In the genomic region with DNA sequence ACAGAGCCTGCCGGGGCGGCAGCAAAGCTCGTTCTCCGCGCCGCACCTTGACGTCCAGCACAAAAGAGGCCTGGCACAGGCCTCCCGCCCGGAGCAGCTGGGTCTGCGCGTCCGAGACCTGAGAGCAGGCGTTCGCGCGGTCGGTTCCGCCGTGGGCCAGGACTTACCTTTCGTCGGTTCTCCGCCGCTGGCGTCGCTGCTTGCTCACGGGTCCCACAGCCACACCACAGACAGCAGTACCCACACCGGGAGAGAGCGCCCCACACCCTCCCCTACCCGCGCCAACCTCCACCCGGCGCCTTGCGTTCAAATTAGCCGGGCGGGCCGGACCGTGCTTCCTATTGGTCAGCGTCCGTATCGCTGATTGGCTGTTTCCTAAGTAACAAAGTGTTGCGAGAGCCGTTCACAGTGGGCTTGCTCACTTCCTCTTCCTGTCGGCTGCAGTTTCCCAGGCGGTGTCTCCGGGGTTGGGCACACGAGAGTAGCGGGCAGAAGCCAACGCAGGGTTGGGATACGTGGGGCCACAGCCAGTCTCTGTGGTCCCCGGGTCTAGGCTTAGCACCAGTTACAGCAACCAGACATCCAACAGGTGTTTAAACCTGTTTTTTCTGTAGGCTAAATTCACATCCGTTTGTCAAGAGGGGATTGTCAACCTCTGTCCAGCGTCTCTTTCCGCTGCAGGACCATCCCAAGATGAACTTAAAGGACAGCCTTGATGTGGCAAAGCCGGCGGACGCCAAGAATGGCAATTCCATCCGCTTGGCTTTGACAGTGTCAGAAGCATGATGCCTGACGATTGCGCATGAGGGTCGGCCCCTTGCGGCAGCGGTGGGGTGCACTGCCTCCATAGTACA, we compare ENCODE assay signal across 8 cellular contexts. TPM values are rescaled to one million over a fixed set of nuclear protein-coding genes. Genes with fewer than 3 reads are reported as not detected.
DNase-seq lines count a peak whose midpoint lies in the region; ATAC-seq, FAIRE-seq and TF ChIP-seq lines count a peak whose summit lies in the region.

A gene (minus strand): TSS at position 313 of the 854 bp plus-strand sequence. CDS start 11,429 bp downstream, outside the sequence.

- DNase-seq in GM12865 (ENCODE audit: low read depth), result peak; percentile 98
- DNase-seq in NCI-H1417 (lab: John Stamatoyannopoulos, UW), result peak; percentile 94 to 98 (median 95)
- DNase-seq in activated naive CD8-positive, alpha-beta T cell treated with anti-CD3 and anti-CD28 coated beads for 36 hours, result peak; percentile 91
- peak; percentile 95 for DNase-seq in Right ventricle myocardium inferior (ENCODE audit: missing footprints)
- peak; percentile 83 to 93 (median 86) for DNase-seq in pancreas
- DNase-seq in tibial nerve (ENCODE audit: low spot score in 2 of 2), result peak; percentile 68 to 82

- H3K27me3 ChIP-seq in SU-DHL-6 (ENCODE audit: low read length) (no peaks in the 10 kb centered on the region), pancreas (no peaks in the 10 kb centered on the region), tibial nerve (peaks cover 0 to 22% of the 10 kb centered on the region in 2 donors)

- 0 out of 2 replicates have a peak, but pooled peaks cover 5% of the 10 kb centered on the region for H3F3A ChIP-seq in SU-DHL-6 (ENCODE audit: insufficient read depth)

- WGBS in pancreas, 2 donors, result 1 to 2% methylated on average over 62 of the region's 62 CpGs
- 1 to 4% methylated on average over 26 to 59 of the region's 62 CpGs for WGBS in tibial nerve, 2 donors

- no peaks in the 10 kb centered on the region for H3K9me3 Mint-ChIP-seq in activated naive CD8-positive, alpha-beta T cell treated with anti-CD3 and anti-CD28 coated beads for 36 hours

- H3K79me2 ChIP-seq in SU-DHL-6 (ENCODE audit: insufficient read depth, low read length), result peaks cover 48% of the 10 kb centered on the region

- H3K4me3 Mint-ChIP-seq in activated naive CD8-positive, alpha-beta T cell treated with anti-CD3 and anti-CD28 coated beads for 36 hours, result peak within 1 kb of the TSS; percentile 95

- H3K27ac ChIP-seq in SU-DHL-6 (ENCODE audit: low read depth, low read length) (peak within 1 kb of the TSS; percentile 86), pancreas (peak within 1 kb of the TSS in 3 of 4 donors; percentile 33 to 62 (median 61)), tibial nerve (peak within 1 kb of the TSS; percentile 5 to 71 (median 56))

- peak within 1 kb of the TSS; percentile 100 for H3K9ac ChIP-seq in SU-DHL-6 (ENCODE audit: low read length)

- H3K4me3 ChIP-seq in GM12865 (ENCODE audit: low read depth, low read length) (peak within 1 kb of the TSS; percentile 75), SU-DHL-6 (ENCODE audit: insufficient read depth, low read length, poor library complexity, severe bottlenecking) (peak within 1 kb of the TSS; percentile 96), pancreas (peak within 1 kb of the TSS; percentile 31 to 65 (median 56)), tibial nerve (peak within 1 kb of the TSS; percentile 43 to 63 (median 54))

- peak in 1 of 2 donors; percentile 92 for TF ChIP-seq EP300 in tibial nerve (IDR thresholded peaks at IDR 0.05)

- peak within 1 kb of the TSS; percentile 75 for H2AFZ ChIP-seq in SU-DHL-6 (ENCODE audit: low read depth, low read length, severe bottlenecking)

- intact Hi-C loops in Right ventricle myocardium inferior (cut with DNase I) (loop anchor here (2.0 kb wide), 1 partner anchor 21 kb away; a partner anchor contains a TSS), pancreas (cut with DNase I) (no loop called here)

- H4K20me1 ChIP-seq in SU-DHL-6 (ENCODE audit: low read depth, low read length), result no peaks in the 10 kb centered on the region

- ATAC-seq in HG02642 (IDR thresholded peaks at IDR 0.05; ENCODE audit: poor library complexity, unreplicated experiment), result peak; percentile 91
- ATAC-seq in Right ventricle myocardium inferior, result peak; percentile 98
- peak; percentile 100 for ATAC-seq in pancreas

- H3K9me3 ChIP-seq in SU-DHL-6 (ENCODE audit: insufficient read depth, low read length) (no peaks in the 10 kb centered on the region), pancreas (no peaks in the 10 kb centered on the region), tibial nerve (no peaks in the 10 kb centered on the region)

- H3K9me2 ChIP-seq in SU-DHL-6 (replicated peaks; ENCODE audit: insufficient read depth, low read length), result no peaks in the 10 kb centered on the region

- peak within 1 kb of the TSS; percentile 79 for H3K27ac Mint-ChIP-seq in activated naive CD8-positive, alpha-beta T cell treated with anti-CD3 and anti-CD28 coated beads for 36 hours

- peak in 1 of 2 donors; percentile 79 for TF ChIP-seq POLR2A in tibial nerve (IDR thresholded peaks at IDR 0.05)

- peak; percentile 7 for TF ChIP-seq CTCF in GM12865 (IDR thresholded peaks at IDR 0.05; ENCODE audit: insufficient read depth, low read depth, low read length, missing control alignments)
- no peak for TF ChIP-seq CTCF in SU-DHL-6 (IDR thresholded peaks at IDR 0.05; ENCODE audit: insufficient read depth, low read length, poor library complexity, severe bottlenecking)
- TF ChIP-seq CTCF in pancreas (IDR thresholded peaks at IDR 0.05), result no peak
- TF ChIP-seq CTCF in tibial nerve (IDR thresholded peaks at IDR 0.05), result peak in 1 of 5 experiments; percentile 9

- H3K4me1 ChIP-seq in pancreas (peaks cover 0 to 4% (median 4%) of the 10 kb centered on the region in 3 donors), tibial nerve (peaks cover 0 to 12% (median 8%) of the 10 kb centered on the region in 4 donors)

- H3K27me3 Mint-ChIP-seq in activated naive CD8-positive, alpha-beta T cell treated with anti-CD3 and anti-CD28 coated beads for 36 hours, result peaks cover 9% of the 10 kb centered on the region

- peak within 1 kb of the TSS; percentile 95 for H3K4me2 ChIP-seq in SU-DHL-6 (ENCODE audit: low read depth, low read length, poor library complexity, severe bottlenecking)

- H3K36me3 ChIP-seq in SU-DHL-6 (ENCODE audit: low read length) (peaks cover 10% of the 10 kb centered on the region), pancreas (no peaks in the 10 kb centered on the region), tibial nerve (no peaks in the 10 kb centered on the region)

- peaks cover 7% of the 10 kb centered on the region for H3K4me1 Mint-ChIP-seq in activated naive CD8-positive, alpha-beta T cell treated with anti-CD3 and anti-CD28 coated beads for 36 hours

- peaks cover 26% of the 10 kb centered on the region for H3K36me3 Mint-ChIP-seq in activated naive CD8-positive, alpha-beta T cell treated with anti-CD3 and anti-CD28 coated beads for 36 hours

- FAIRE-seq in pancreas (lab: Jason Lieb, UNC), result no peak

RNA-seq across cellular contexts. Expression of the gene that starts here (rescaled TPM):
- total RNA-seq in activated naive CD8-positive, alpha-beta T cell treated with anti-CD3 and anti-CD28 coated beads for 36 hours, result 10 to 100 TPM; 36.7 to 37.1 TPM
- 2.5 TPM for total RNA-seq in Right ventricle myocardium inferior
- under 1 TPM in 5 of 6 donors, not detected in 1; 0.05 to 0.53 (median 0.22) TPM for total RNA-seq in pancreas
- polyA plus RNA-seq in pancreas, result under 1 TPM; 0.05 to 0.11 TPM
- total RNA-seq in tibial nerve, result under 1 TPM in 2 of 4 donors, not detected in 2; 0.30 to 0.66 TPM

Comparison
In these comparisons a context has a peak if more than half of its experiments do, and no peak if none do; other contexts are left out.
1. Peak in every context shown above with its lines: DNase-seq, ATAC-seq, H3K4me3 ChIP-seq and H3K27ac ChIP-seq.
2. RNA of the gene that starts here (total RNA-seq): 36.7 to 37.1 TPM in activated naive CD8-positive, alpha-beta T cell treated with anti-CD3 and anti-CD28 coated beads for 36 hours; 2.5 TPM in Right ventricle myocardium inferior (single experiment), 0.30 to 0.66 TPM in tibial nerve and 0.05 to 0.53 TPM in pancreas; every median in the first group is over 10 times any median in the second.
3. Peak in DNase-seq, ATAC-seq, H3K4me3 ChIP-seq and H3K27ac ChIP-seq in pancreas; RNA of the gene not detected or under 1 TPM.
4. Peak in DNase-seq, H3K4me3 ChIP-seq and H3K27ac ChIP-seq in tibial nerve; RNA of the gene not detected or under 1 TPM.